Comparison of ENCODE assay signal across 8 cellular contexts in genomic region chr7:74656911-74657691, GRCh38. TPM values are rescaled to one million over a fixed set of nuclear protein-coding genes. Genes with fewer than 3 reads are reported as not detected.
DNase-seq lines count a peak whose midpoint lies in the region; ATAC-seq, FAIRE-seq and TF ChIP-seq lines count a peak whose summit lies in the region.

No MANE protein-coding gene starts in this region.

- DNase-seq in NCI-H1694 treated with DMSO at 0.1 percent for 48 hours (lab: John Stamatoyannopoulos, UW), result peak; percentile 95
- DNase-seq in T-helper 17 cell, result peak; percentile 94 to 96 (median 96)
- DNase-seq in anterior cingulate cortex (lab: John Stamatoyannopoulos, UW), result peak; percentile 65 to 98 (median 95)
- DNase-seq in right atrium auricular region (ENCODE audit: low spot score), result peak; percentile 99
- peak; percentile 82 for DNase-seq in pulmonary artery endothelial cell (ENCODE audit: low read depth, low spot score)
- peak; percentile 97 for DNase-seq in urothelium cell line (ENCODE audit: low spot score)

- H3K4me1 ChIP-seq in right atrium auricular region, result peaks cover 0 to 43% of the 10 kb centered on the region in 2 donors

- H3K4me3 ChIP-seq in right atrium auricular region, result peak overlapping the region; percentile 82 to 100

- no peaks in the 10 kb centered on the region for H3K27me3 ChIP-seq in right atrium auricular region

- no peaks in the 10 kb centered on the region for H3K9me3 ChIP-seq in T-helper 17 cell (ENCODE audit: control insufficient read depth, low read length, poor library complexity, severe bottlenecking)
- H3K9me3 ChIP-seq in right atrium auricular region, result no peaks in the 10 kb centered on the region

- peak overlapping the region; percentile 99 for H3K27ac ChIP-seq in right atrium auricular region

- no peaks in the 10 kb centered on the region for H3K36me3 ChIP-seq in right atrium auricular region

- H3K27me3 Mint-ChIP-seq in T-helper 17 cell, result no peaks in the 10 kb centered on the region

- peak in 1 of 2 donors; percentile 33 for TF ChIP-seq CTCF in right atrium auricular region (IDR thresholded peaks at IDR 0.05)

- peak overlapping the region; percentile 96 for H3K4me3 Mint-ChIP-seq in T-helper 17 cell

- H3K27ac Mint-ChIP-seq in T-helper 17 cell, result peak overlapping the region; percentile 93

- ATAC-seq in GM18499 (IDR thresholded peaks at IDR 0.05; ENCODE audit: insufficient read depth, unreplicated experiment) (peak; percentile 31), HG02885 (IDR thresholded peaks at IDR 0.05; ENCODE audit: poor library complexity, unreplicated experiment) (peak; percentile 68), T-helper 17 cell (peak; percentile 85)

- no peaks in the 10 kb centered on the region for H3K36me3 Mint-ChIP-seq in T-helper 17 cell (ENCODE audit: low read depth)

- H3K4me1 Mint-ChIP-seq in T-helper 17 cell, result peaks cover 44% of the 10 kb centered on the region

- FAIRE-seq in urothelium cell line (lab: Jason Lieb, UNC), result peak; percentile 74

RNA-seq across cellular contexts. Expression of gene GTF2I, which starts 0.4 kb away (rescaled TPM):
- total RNA-seq in T-helper 17 cell (100 to 1,000 TPM; 127 to 141 TPM), right atrium auricular region (100 to 1,000 TPM in 1 of 2 donors, 10 to 100 TPM in 1; 74.3 to 107 TPM), pulmonary artery endothelial cell (94.6 and 169 TPM in 2 replicates)

Comparison
In these comparisons a context has a peak if more than half of its experiments do, and no peak if none do; other contexts are left out.
1. Peak in every context shown above with its lines: DNase-seq, ATAC-seq, H3K4me3 ChIP-seq and H3K27ac ChIP-seq.
2. ATAC-seq: peak in every context shown above with its lines; median percentile 85 in T-helper 17 cell; 68 in HG02885; 31 in GM18499.